20 cellular contexts compared by ENCODE assay signal in the genomic region with DNA sequence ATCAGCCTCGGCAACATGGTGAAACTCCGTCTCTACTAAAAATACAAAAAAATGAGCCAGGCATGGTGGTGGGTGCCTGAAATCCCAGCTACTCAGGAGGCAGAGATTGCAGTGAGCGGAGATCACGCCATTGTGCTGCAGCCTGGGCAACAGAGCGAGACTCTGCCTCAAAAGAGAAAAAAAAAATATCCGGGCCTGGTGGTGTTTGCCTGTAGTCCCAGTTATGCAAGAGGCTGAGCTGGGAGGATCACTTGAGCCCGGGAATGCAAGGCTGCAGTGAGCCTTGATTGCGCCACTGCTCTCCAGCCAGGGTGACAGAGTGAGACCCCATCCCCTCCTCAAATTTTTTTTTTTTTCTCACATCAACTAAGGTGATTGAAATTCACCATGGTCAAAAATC.
"Had no signal": no experiment of that assay in that cellular context is flagged by ENCODE, and none has a peak within 500 bp of the region (broad histone marks: within the 10 kb centered on the region; RNA-seq: fewer than 3 reads in every experiment).

No MANE protein-coding gene starts in this region.

- H2AFZ ChIP-seq: parathyroid adenoma had no signal

- ATAC-seq: lower lobe of right lung; naive thymus-derived CD8-positive, alpha-beta T cell; stimulated activated memory B cell treated with anti-CD40 and anti-IgM and Interleukin-4, amounts not matched to agents 10 μg/mL and 1 μg/mL and 100 μg/mL, for 72 hours; stimulated activated naive CD8-positive, alpha-beta T cell treated with anti-CD3 and anti-CD28 coated beads, Interleukin-15, Interleukin-2, amounts not matched to agents 100 U/mL and 50 U/mL, for 24 hours had no signal

- DNase-seq: colonic mucosa; effector CD8-positive, alpha-beta T cell; foreskin melanocyte; glutamatergic neuron; lower lobe of right lung; naive thymus-derived CD8-positive, alpha-beta T cell; nephron progenitor cell; occipital lobe; sigmoid colon; spleen; stimulated activated CD4-positive, alpha-beta T cell treated with anti-CD3 and anti-CD28 coated beads, Interleukin-4, amount 100 ng/mL, for 4 hours; stimulated activated naive CD8-positive, alpha-beta T cell treated with anti-CD3 and anti-CD28 coated beads, Interleukin-15, Interleukin-2, amounts not matched to agents 100 U/mL and 50 U/mL, for 24 hours; substantia nigra; testis; tibial artery; upper lobe of left lung had no signal

- H3K4me3 ChIP-seq: colonic mucosa, esophagus muscularis mucosa, lower lobe of right lung, sigmoid colon, skin epidermis, spleen, testis, tibial artery, upper lobe of left lung had no signal

- H3K36me3 ChIP-seq: colonic mucosa had no signal

- H3K4me1 ChIP-seq: colonic mucosa, parathyroid adenoma had no signal

- H3K9me3 ChIP-seq: colonic mucosa, esophagus muscularis mucosa, lower lobe of right lung, sigmoid colon, spleen, testis, tibial artery, upper lobe of left lung had no signal

- H3K27ac ChIP-seq: colonic mucosa, esophagus muscularis mucosa, lower lobe of right lung, parathyroid adenoma, sigmoid colon, spleen, testis, tibial artery, upper lobe of left lung had no signal

- H3K27me3 ChIP-seq: colonic mucosa, esophagus muscularis mucosa, sigmoid colon, spleen, testis, tibial artery, upper lobe of left lung had no signal

- H3K9ac ChIP-seq: parathyroid adenoma had no signal
